8 cellular contexts compared by ENCODE assay signal in genomic region chr9:37080165-37080627, GRCh38. TPM values are rescaled to one million over a fixed set of nuclear protein-coding genes. Genes with fewer than 3 reads are reported as not detected.
DNase-seq lines count a peak whose midpoint lies in the region; TF ChIP-seq lines count a peak whose summit lies in the region.
"Not testable (repeated sequence)": the region's sequence is repeated elsewhere in the genome, so short reads cannot be mapped to it uniquely, and the experiment has no call there.

No MANE protein-coding gene starts in this region.

- H3K9me3 Mint-ChIP-seq in HFFc6, neural crest cell: not testable (repeated sequence)

- H3K9me2 ChIP-seq in hepatocyte (replicated peaks; ENCODE audit: insufficient read depth): not testable (repeated sequence)

- H3K27ac Mint-ChIP-seq in HFFc6: peak overlapping the region; percentile 83
- H3K27ac Mint-ChIP-seq in neural crest cell (ENCODE audit: unreplicated experiment): peak overlapping the region; percentile 98

- H3K4me1 Mint-ChIP-seq in HFFc6 (ENCODE audit: low read depth) (peaks cover 45% of the 10 kb centered on the region), neural crest cell (peaks cover 25% of the 10 kb centered on the region)

- H3K4me3 Mint-ChIP-seq in HFFc6 (peak overlapping the region; percentile 92), neural crest cell (peak overlapping the region; percentile 92)

- TF ChIP-seq CTCF in GM06990 (IDR thresholded peaks at IDR 0.05; ENCODE audit: insufficient read depth, low read length, poor library complexity, severe bottlenecking); HFFc6 (IDR thresholded peaks at IDR 0.05); WI38 (IDR thresholded peaks at IDR 0.05; ENCODE audit: low read depth, low read length); hepatocyte (IDR thresholded peaks at IDR 0.05; ENCODE audit: poor library complexity); neural crest cell (conservative IDR thresholded peaks at IDR 0.05); tibial nerve (IDR thresholded peaks at IDR 0.05): not testable (repeated sequence)

- not testable (repeated sequence) for H3K9me3 ChIP-seq in hepatocyte (ENCODE audit: low read depth); tibial nerve

- not testable (repeated sequence) for H4K20me1 ChIP-seq in hepatocyte (ENCODE audit: insufficient read depth, poor library complexity, severe bottlenecking)

- peak overlapping the region; percentile 95 for H2AFZ ChIP-seq in hepatocyte

- H3K79me2 ChIP-seq in hepatocyte: peaks cover 46% of the 10 kb centered on the region

- TF ChIP-seq POLR2A in tibial nerve (IDR thresholded peaks at IDR 0.05): not testable (repeated sequence)

- H3K36me3 ChIP-seq in GM06990 (ENCODE audit: control insufficient read depth, insufficient read depth, low read length); hepatocyte (replicated peaks; ENCODE audit: insufficient read depth, low read depth); tibial nerve: not testable (repeated sequence)

- peaks cover 16% of the 10 kb centered on the region for H3K27me3 Mint-ChIP-seq in HFFc6 (ENCODE audit: insufficient read depth)
- H3K27me3 Mint-ChIP-seq in neural crest cell (ENCODE audit: low read depth): not testable (repeated sequence)

- not testable (repeated sequence) for TF ChIP-seq RAD21 in Ishikawa (IDR thresholded peaks at IDR 0.05; ENCODE audit: low read depth)

- DNase-seq in GM06990 (ENCODE audit: extremely low read depth, insufficient read length); hepatocyte (ENCODE audit: low spot score): not testable (repeated sequence)
- peak; percentile 2 for DNase-seq in HFFc6
- peak; percentile 31 for DNase-seq in cerebellar cortex (ENCODE audit: low spot score)
- DNase-seq in neural crest cell (ENCODE audit: low read depth, low spot score): peak; percentile 11
- peak in 1 of 2 donors; percentile 8 for DNase-seq in tibial nerve (ENCODE audit: low spot score in 2 of 2)

- H3K4me3 ChIP-seq in GM06990 (replicated peaks; ENCODE audit: low read depth, low read length) (peak overlapping the region; percentile 98), WI38 (ENCODE audit: low read depth, low read length) (peak overlapping the region; percentile 91), hepatocyte (peak overlapping the region; percentile 79), tibial nerve (peak overlapping the region; percentile 85 to 99 (median 96))

- peak overlapping the region; percentile 95 for H3K4me2 ChIP-seq in hepatocyte

- H3K27ac ChIP-seq in hepatocyte (peak overlapping the region; percentile 86), tibial nerve (peak overlapping the region; percentile 82 to 98 (median 96))

- not testable (repeated sequence) for H3K36me3 Mint-ChIP-seq in HFFc6 (ENCODE audit: low read depth); neural crest cell (ENCODE audit: low read depth)

- not testable (repeated sequence) for H3K4me1 ChIP-seq in hepatocyte (ENCODE audit: insufficient read depth)
- H3K4me1 ChIP-seq in tibial nerve: peaks cover 0 to 35% (median 13%) of the 10 kb centered on the region in 4 donors

- H3K27me3 ChIP-seq in GM06990 (replicated peaks; ENCODE audit: control insufficient read depth, insufficient read depth, low read length); hepatocyte; tibial nerve: not testable (repeated sequence)

- WGBS in hepatocyte (ENCODE audit: low lambda C conversion rate, missing lambda C conversion rate): under 1% methylated on average over 32 of the region's 32 CpGs
- WGBS in tibial nerve, 2 donors: 1 to 3% methylated on average over 16 to 21 of the region's 32 CpGs

- not testable (repeated sequence) for TF ChIP-seq EP300 in Ishikawa (IDR thresholded peaks at IDR 0.05; ENCODE audit: borderline replicate concordance); tibial nerve (IDR thresholded peaks at IDR 0.05)

TF ChIP-seq in Ishikawa, 13 proteins besides CTCF, POLR2A, EP300 and RAD21:
- peak; percentile 23 for TF ChIP-seq ZBTB7A (IDR thresholded peaks at IDR 0.05; ENCODE audit: low read depth)

RNA-seq across cellular contexts. Expression of gene ZCCHC7, which starts 40.2 kb away (rescaled TPM):
- total RNA-seq in HFFc6 (2021; fragmentation: NEBNext Ultra II Directional; extraction: Animal tissue kit (Norgen Biotek cat#: 25700)): 10 to 100 TPM; 18.5 to 22.9 (median 18.8) TPM
- total RNA-seq in hepatocyte (14.6 and 18.1 TPM in 2 replicates), neural crest cell (21.6 and 21.9 TPM in 2 replicates), tibial nerve (10 to 100 TPM; 11.8 to 24.7 (median 18.3) TPM)
- 12.2 and 12.3 TPM in 2 replicates for polyA plus RNA-seq in hepatocyte

RNA-seq across cellular contexts. Expression of gene PAX5, which starts 46.1 kb away (rescaled TPM):
- total RNA-seq in HFFc6 (2021; fragmentation: NEBNext Ultra II Directional; extraction: Animal tissue kit (Norgen Biotek cat#: 25700)): not detected
- total RNA-seq in hepatocyte (not detected in 2 replicates), neural crest cell (18.1 and 19.5 TPM in 2 replicates), tibial nerve (not detected)
- polyA plus RNA-seq in hepatocyte: not detected in 2 replicates

Comparison
In these comparisons a context has a peak if more than half of its experiments do, and no peak if none do; other contexts are left out.
1. RNA of gene PAX5, which starts 46.1 kb away (total RNA-seq): 18.1 to 19.5 TPM in neural crest cell; not detected in HFFc6, not detected in hepatocyte and not detected in tibial nerve; every median in the first group is over 10 times any median in the second.
2. Peak in every context shown above with its lines, with median percentiles within 50 percentile points of each other: H3K4me3 ChIP-seq.